ENCODE assay signal across 1 cellular context in genomic region chr1:155170101-155170785, GRCh38.
TF ChIP-seq lines count a peak whose summit lies in the region.

No MANE protein-coding gene starts in this region.

TF ChIP-seq in K562, 482 proteins besides CTCF, POLR2A, EP300 and RAD21:
- no peak for TF ChIP-seq CREM (IDR thresholded peaks at IDR 0.05; ENCODE audit: low read depth)
- peak; percentile 65; the same call in 1 of the 2 replicates for TF ChIP-seq ZNF121 (CRISPR knock-in tag; conservative IDR thresholded peaks at IDR 0.05)
- TF ChIP-seq NR2F6 (CRISPR knock-in tag; IDR thresholded peaks at IDR 0.05), result no peak
- TF ChIP-seq HMG20A (CRISPR knock-in tag; conservative IDR thresholded peaks at IDR 0.05), result no peak
